17 cellular contexts compared by ENCODE assay signal in the genomic region with DNA sequence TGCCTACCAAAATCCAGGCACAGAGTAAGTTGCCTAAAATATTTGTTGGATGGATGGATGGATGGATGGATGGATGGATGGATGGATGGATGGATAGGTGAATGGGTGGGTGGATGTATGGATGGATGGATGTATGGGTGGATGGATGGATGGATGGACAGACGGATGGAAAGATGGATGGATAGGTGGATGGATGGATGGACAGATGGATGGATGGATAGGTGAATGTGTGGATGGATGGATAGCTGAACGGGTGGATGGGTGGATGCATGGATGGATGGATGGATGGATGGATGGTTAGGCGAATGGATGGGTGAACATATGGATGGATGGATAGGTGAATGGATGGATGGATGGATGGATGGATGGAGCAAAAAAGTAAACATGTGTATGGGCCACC.
A peak's percentile ranks its signal among the peaks of the same experiment; 100 is the strongest.
DNase-seq lines count a peak whose midpoint lies in the region; ATAC-seq and TF ChIP-seq lines count a peak whose summit lies in the region.
"Had no signal": no experiment of that assay in that cellular context is flagged by ENCODE, and none has a peak within 500 bp of the region (broad histone marks: within the 10 kb centered on the region; RNA-seq: fewer than 3 reads in every experiment).

No MANE protein-coding gene starts in this region.

- no peaks in the 10 kb centered on the region for H3K36me3 Mint-ChIP-seq in activated naive CD8-positive, alpha-beta T cell treated with anti-CD3 and anti-CD28 coated beads, Interleukin-2, amount 10 ng/mL, durations not matched to agents 7 days and 5 days
- H3K36me3 Mint-ChIP-seq in activated naive CD8-positive, alpha-beta T cell treated with anti-CD3 and anti-CD28 coated beads, Interleukin-2, amount 50 U/mL, for 24 hours (ENCODE audit: low read depth) = no peaks in the 10 kb centered on the region
- no peaks in the 10 kb centered on the region for H3K36me3 Mint-ChIP-seq in endodermal cell (ENCODE audit: low read depth)
- H3K36me3 Mint-ChIP-seq: CD14-positive monocyte; CD4-positive, alpha-beta memory T cell had no signal

- DNase-seq in activated naive CD8-positive, alpha-beta T cell treated with anti-CD3 and anti-CD28 coated beads, Interleukin-2, amount 10 ng/mL, durations not matched to agents 7 days and 5 days = no peak
- DNase-seq in activated naive CD8-positive, alpha-beta T cell treated with anti-CD3 and anti-CD28 coated beads, Interleukin-2, amount 50 U/mL, for 24 hours = no peak
- DNase-seq in RWPE2 (ENCODE audit: low spot score) = peak; percentile 0
- peak; percentile 7 for DNase-seq in endodermal cell
- DNase-seq in mesenteric fat pad (ENCODE audit: low spot score) = peak; percentile 4
- DNase-seq in NCI-H2081 (lab: John Stamatoyannopoulos, UW) = no peak
- DNase-seq: AML-193; CD4-positive, alpha-beta memory T cell; DMS153; DMS79; HCEC 1CT; HFFc6 had no signal

- no peak overlapping the region for H3K4me3 Mint-ChIP-seq in activated naive CD8-positive, alpha-beta T cell treated with anti-CD3 and anti-CD28 coated beads, Interleukin-2, amount 10 ng/mL, durations not matched to agents 7 days and 5 days
- H3K4me3 Mint-ChIP-seq in activated naive CD8-positive, alpha-beta T cell treated with anti-CD3 and anti-CD28 coated beads, Interleukin-2, amount 50 U/mL, for 24 hours = no peak overlapping the region
- no peak overlapping the region for H3K4me3 Mint-ChIP-seq in endodermal cell
- H3K4me3 Mint-ChIP-seq: HFFc6 had no signal

- ATAC-seq in activated naive CD8-positive, alpha-beta T cell treated with anti-CD3 and anti-CD28 coated beads, Interleukin-2, amount 10 ng/mL, durations not matched to agents 7 days and 5 days (ENCODE audit: low read depth) = no peak
- no peak for ATAC-seq in activated naive CD8-positive, alpha-beta T cell treated with anti-CD3 and anti-CD28 coated beads, Interleukin-2, amount 50 U/mL, for 24 hours
- ATAC-seq in RWPE2 (ENCODE audit: low read depth) (no peak), GM21825 (IDR thresholded peaks at IDR 0.05; ENCODE audit: unreplicated experiment) (no peak), HG03342 (IDR thresholded peaks at IDR 0.05; ENCODE audit: unreplicated experiment) (no peak)
- ATAC-seq: A549 had no signal

- H3K9me3 Mint-ChIP-seq in activated naive CD8-positive, alpha-beta T cell treated with anti-CD3 and anti-CD28 coated beads, Interleukin-2, amount 10 ng/mL, durations not matched to agents 7 days and 5 days = no peaks in the 10 kb centered on the region
- H3K9me3 Mint-ChIP-seq in activated naive CD8-positive, alpha-beta T cell treated with anti-CD3 and anti-CD28 coated beads, Interleukin-2, amount 50 U/mL, for 24 hours = peaks cover 5% of the 10 kb centered on the region
- no peaks in the 10 kb centered on the region for H3K9me3 Mint-ChIP-seq in endodermal cell
- H3K9me3 Mint-ChIP-seq: CD4-positive, alpha-beta memory T cell; HFFc6 had no signal

- peaks cover 19% of the 10 kb centered on the region for H3K4me1 Mint-ChIP-seq in activated naive CD8-positive, alpha-beta T cell treated with anti-CD3 and anti-CD28 coated beads, Interleukin-2, amount 10 ng/mL, durations not matched to agents 7 days and 5 days
- peaks cover 18% of the 10 kb centered on the region for H3K4me1 Mint-ChIP-seq in activated naive CD8-positive, alpha-beta T cell treated with anti-CD3 and anti-CD28 coated beads, Interleukin-2, amount 50 U/mL, for 24 hours
- no peaks in the 10 kb centered on the region for H3K4me1 Mint-ChIP-seq in endodermal cell

- H3K27ac Mint-ChIP-seq in activated naive CD8-positive, alpha-beta T cell treated with anti-CD3 and anti-CD28 coated beads, Interleukin-2, amount 10 ng/mL, durations not matched to agents 7 days and 5 days = peak overlapping the region; percentile 8
- H3K27ac Mint-ChIP-seq in activated naive CD8-positive, alpha-beta T cell treated with anti-CD3 and anti-CD28 coated beads, Interleukin-2, amount 50 U/mL, for 24 hours = no peak overlapping the region
- no peak overlapping the region for H3K27ac Mint-ChIP-seq in endodermal cell
- H3K27ac Mint-ChIP-seq: CD4-positive, alpha-beta memory T cell had no signal

- 77 to 90% methylated on average over 3 of the region's 3 CpGs for WGBS in endodermal cell (ENCODE audit: insufficient coverage in 1 of 2, insufficient read length in 1 of 2), 2 experiments

- H3K4me3 ChIP-seq in RWPE2 (ENCODE audit: severe bottlenecking) (no peak overlapping the region), endodermal cell (ENCODE audit: low read length) (no peak overlapping the region)
- H3K4me3 ChIP-seq: A549 had no signal

- no peaks in the 10 kb centered on the region for H3K4me1 ChIP-seq in RWPE2 (ENCODE audit: insufficient read depth, poor library complexity, severe bottlenecking)
- no peaks in the 10 kb centered on the region for H3K4me1 ChIP-seq in endodermal cell (ENCODE audit: control insufficient read depth, insufficient read depth, low read length)

- TF ChIP-seq CTCF in RWPE2 (IDR thresholded peaks at IDR 0.05; ENCODE audit: poor library complexity, severe bottlenecking) = no peak
- no peak for TF ChIP-seq CTCF in endodermal cell (conservative IDR thresholded peaks at IDR 0.05)

- H3K27ac ChIP-seq in RWPE2 (ENCODE audit: poor library complexity, severe bottlenecking) = no peak overlapping the region
- H3K27ac ChIP-seq in endodermal cell (ENCODE audit: low read depth, low read length) = no peak overlapping the region
- H3K27ac ChIP-seq: 22Rv1, A549 had no signal

- no peak overlapping the region for H3K9ac ChIP-seq in endodermal cell (ENCODE audit: extremely low read depth, low read length, poor library complexity, severe bottlenecking)

- H3K27me3 ChIP-seq in RWPE2 (ENCODE audit: insufficient read depth, poor library complexity, severe bottlenecking) (peaks cover 3% of the 10 kb centered on the region), endodermal cell (ENCODE audit: control insufficient read depth, insufficient read depth, low read length, poor library complexity, severe bottlenecking) (peaks cover 4% of the 10 kb centered on the region)

- POLR2A ChIA-PET in activated naive CD8-positive, alpha-beta T cell treated with anti-CD3 and anti-CD28 coated beads, Interleukin-2, amount 10 ng/mL, durations not matched to agents 7 days and 5 days (lab: Charles Lee) = no interaction called here

- H3K9me3 ChIP-seq in RWPE2 (ENCODE audit: severe bottlenecking) = no peaks in the 10 kb centered on the region
- H3K9me3 ChIP-seq in endodermal cell (ENCODE audit: control insufficient read depth, low read length) = no peaks in the 10 kb centered on the region
- H3K9me3 ChIP-seq: A549 had no signal

- H3K27me3 Mint-ChIP-seq in activated naive CD8-positive, alpha-beta T cell treated with anti-CD3 and anti-CD28 coated beads, Interleukin-2, amount 10 ng/mL, durations not matched to agents 7 days and 5 days = peaks cover 67% of the 10 kb centered on the region
- H3K27me3 Mint-ChIP-seq in activated naive CD8-positive, alpha-beta T cell treated with anti-CD3 and anti-CD28 coated beads, Interleukin-2, amount 50 U/mL, for 24 hours = peaks cover 57% of the 10 kb centered on the region
- H3K27me3 Mint-ChIP-seq in endodermal cell (ENCODE audit: insufficient read depth) = peaks cover 8% of the 10 kb centered on the region

- H3K36me3 ChIP-seq in RWPE2 (ENCODE audit: low read depth) = no peaks in the 10 kb centered on the region
- no peaks in the 10 kb centered on the region for H3K36me3 ChIP-seq in endodermal cell (ENCODE audit: control insufficient read depth, insufficient read depth, low read length)

Comparison
In these comparisons a context has a peak if more than half of its experiments do, and no peak if none do; other contexts are left out.
1. DNase-seq: peak in RWPE2 (single experiment), endodermal cell (single experiment) and mesenteric fat pad (single experiment); none in activated naive CD8-positive, alpha-beta T cell treated with anti-CD3 and anti-CD28 coated beads, Interleukin-2, amount 10 ng/mL, durations not matched to agents 7 days and 5 days (single experiment), activated naive CD8-positive, alpha-beta T cell treated with anti-CD3 and anti-CD28 coated beads, Interleukin-2, amount 50 U/mL, for 24 hours (single experiment) and NCI-H2081 (0 of 2).